In genomic region chr4:16969696-16970135, GRCh38 we compare ENCODE assay signal across 18 cellular contexts.
A peak's percentile ranks its signal among the peaks of the same experiment; 100 is the strongest.
DNase-seq lines count a peak whose midpoint lies in the region; ATAC-seq, FAIRE-seq and TF ChIP-seq lines count a peak whose summit lies in the region.
"Had no signal": no experiment of that assay in that cellular context is flagged by ENCODE, and none has a peak within 500 bp of the region (broad histone marks: within the 10 kb centered on the region; RNA-seq: fewer than 3 reads in every experiment).

No MANE protein-coding gene starts in this region.

- H3K9me3 Mint-ChIP-seq in MCF 10A (ENCODE audit: unreplicated experiment), result no peaks in the 10 kb centered on the region
- H3K9me3 Mint-ChIP-seq: natural killer cell; T-helper 2 cell treated with Interferon-gamma antibody and Interleukin-4, amounts not matched to agents 5 μg/mL and 100 μg/mL, for 36 hours had no signal

- in situ Hi-C loops in mammary epithelial cell (cut with MboI; ENCODE audit: low sequenced_read_pairs in 2 of 2), result no loop called here

- H3K36me3 Mint-ChIP-seq in MCF 10A (ENCODE audit: insufficient read depth, unreplicated experiment), result no peaks in the 10 kb centered on the region
- H3K36me3 Mint-ChIP-seq: natural killer cell had no signal

- DNase-seq in MCF 10A (ENCODE audit: unreplicated experiment) (peak; percentile 92), mammary epithelial cell (no peak), H1 (ENCODE audit: low read depth in 1 of 2, low spot score in 2 of 2) (no peak), lung microvascular endothelial cell (ENCODE audit: low read depth in 2 of 2) (peak; percentile 44 to 70), aorta (peak in 1 of 2 donors; percentile 47), NCI-H1417 (lab: John Stamatoyannopoulos, UW) (no peak)
- DNase-seq: activated CD8-positive, alpha-beta T cell treated with anti-CD3 and anti-CD28 coated beads, Interleukin-2, amount 10 ng/mL, durations not matched to agents 7 days and 5 days; activated gamma-delta T cell; cerebellar nuclear complex; natural killer cell; NCI-H1092 treated with DMSO at 0.1 percent for 48 hours; NCI-H510A; RPMI8226 had no signal

- TF ChIP-seq RAD21 in H1 (IDR thresholded peaks at IDR 0.05 in 1 of 2, conservative IDR thresholded peaks at IDR 0.05 in 1 of 2; ENCODE audit: low read depth in 2 of 2, low read length in 2 of 2), result no peak

- no peak for FAIRE-seq in H1 (lab: Jason Lieb, UNC)

- H3K27ac ChIP-seq in mammary epithelial cell (ENCODE audit: insufficient read depth, low read depth, low read length), result no peak overlapping the region
- no peak overlapping the region for H3K27ac ChIP-seq in H1 (ENCODE audit: low read depth, low read length)
- H3K27ac ChIP-seq in aorta (ENCODE audit: low read depth in 1 of 2, low read length in 2 of 2), result no peak overlapping the region
- H3K27ac ChIP-seq: 22Rv1, skin epidermis had no signal

- no peak overlapping the region for H3K27ac Mint-ChIP-seq in MCF 10A (ENCODE audit: low read depth, unreplicated experiment)
- H3K27ac Mint-ChIP-seq: activated CD8-positive, alpha-beta T cell treated with anti-CD3 and anti-CD28 coated beads, Interleukin-2, amount 10 ng/mL, durations not matched to agents 7 days and 5 days; natural killer cell; T-helper 2 cell treated with Interferon-gamma antibody and Interleukin-4, amounts not matched to agents 5 μg/mL and 100 μg/mL, for 36 hours had no signal

- no peak overlapping the region for H2BK120ac ChIP-seq in H1 (replicated peaks; ENCODE audit: low read depth, low read length)

- 0 out of 2 replicates have a peak overlapping the region, but pooled peaks have one; percentile 15 for H2BK5ac ChIP-seq in H1 (ENCODE audit: low read depth, low read length)

- H3K4me3 ChIP-seq in mammary epithelial cell (replicated peaks in 1 of 3; ENCODE audit: insufficient read depth in 1 of 3, low read depth in 2 of 3, low read length in 3 of 3) (no peak overlapping the region), H1 (ENCODE audit: extremely low read depth in 1 of 4, insufficient read depth in 2 of 4, low read depth in 3 of 4, low read length in 4 of 4) (no peak overlapping the region), aorta (ENCODE audit: low read length in 2 of 2) (no peak overlapping the region)
- H3K4me3 ChIP-seq: skin epidermis had no signal

- H3K79me1 ChIP-seq in H1 (ENCODE audit: low read depth, low read length), result no peaks in the 10 kb centered on the region

- no peak overlapping the region for H3K18ac ChIP-seq in H1 (ENCODE audit: extremely low read depth, low read length)

- H3K36me3 ChIP-seq in mammary epithelial cell (ENCODE audit: insufficient read depth, low read length) (no peaks in the 10 kb centered on the region), H1 (ENCODE audit: control insufficient read depth in 2 of 4, insufficient read depth in 4 of 4, low read length in 3 of 4) (no peaks in the 10 kb centered on the region), aorta (ENCODE audit: control insufficient read depth in 1 of 2, insufficient read depth in 2 of 2, low read length in 1 of 2) (no peaks in the 10 kb centered on the region)

- WGBS in mammary epithelial cell (ENCODE audit: low coverage, missing lambda C conversion rate), result 53% methylated on average over 8 of the region's 8 CpGs
- WGBS in H1 (ENCODE audit: extremely low coverage in 1 of 2, insufficient coverage in 1 of 2, insufficient read length in 1 of 2, insufficient replicate concordance in 2 of 2, low coverage in 1 of 2, low lambda C conversion rate in 2 of 2, missing lambda C conversion rate in 1 of 2), 2 experiments, result 92% methylated on average over 8 of the region's 8 CpGs; no CpG with 5 or more reads in 1 of the 2 experiments
- WGBS in aorta, 2 donors, result 75 to 81% methylated on average over 8 of the region's 8 CpGs

- BruUV-seq in MCF 10A (replicated peaks; lab: Mats Ljungman, UMichigan), result no TSS peak
- no TSS peak for BruUV-seq in mammary epithelial cell (replicated peaks; lab: Mats Ljungman, UMichigan)

- no peak overlapping the region; the same call in 1 of the 2 replicates for H2BK15ac ChIP-seq in H1 (ENCODE audit: low read length)

- POLR2A ChIA-PET in MCF 10A (lab: Yijun Ruan, JAX) (no interaction called here), H1 (lab: Charles Lee; ENCODE audit: partially characterized antibody) (no interaction called here)

- no peak overlapping the region for H3K4me2 ChIP-seq in mammary epithelial cell (ENCODE audit: insufficient read depth, low read depth, low read length)
- no peak overlapping the region for H3K4me2 ChIP-seq in H1 (ENCODE audit: insufficient read depth in 1 of 2, low read depth in 2 of 2, low read length in 2 of 2)

- no peak overlapping the region for H3K56ac ChIP-seq in H1 (replicated peaks; ENCODE audit: insufficient read length, low read depth, low read length)

- H2BK20ac ChIP-seq in H1 (ENCODE audit: low read length), result no peak overlapping the region; the same call in 1 of the 2 replicates

- H3K9me3 ChIP-seq in mammary epithelial cell (replicated peaks; ENCODE audit: insufficient read depth, low read length) (no peaks in the 10 kb centered on the region), H1 (ENCODE audit: insufficient read depth in 2 of 2, low read depth in 1 of 2, low read length in 1 of 2) (no peaks in the 10 kb centered on the region), aorta (ENCODE audit: control insufficient read depth, low read length) (no peaks in the 10 kb centered on the region)

- peak overlapping the region; percentile 60; the same call in 1 of the 2 replicates for H2BK12ac ChIP-seq in H1 (ENCODE audit: low read depth, low read length)

- H3K23me2 ChIP-seq in H1 (ENCODE audit: low read depth, low read length), result no peaks in the 10 kb centered on the region

- H3K4me1 ChIP-seq in mammary epithelial cell (ENCODE audit: insufficient read depth, low read length), result no peaks in the 10 kb centered on the region
- H3K4me1 ChIP-seq in H1 (replicated peaks in 1 of 4; ENCODE audit: control insufficient read depth in 3 of 4, insufficient read depth in 4 of 4, low read length in 3 of 4), result peaks cover 0 to 4% (median 0%) of the 10 kb centered on the region in 4 experiments; a peak in 1 of 7 replicates
- peaks cover 1 to 2% of the 10 kb centered on the region in 2 donors for H3K4me1 ChIP-seq in aorta (ENCODE audit: control insufficient read depth in 1 of 2, insufficient read depth in 2 of 2, low read length in 2 of 2)

- dilution Hi-C loops in mammary epithelial cell (cut with HindIII; ENCODE audit: low sequenced_read_pairs), result loop anchor here (5.0 kb wide), 1 partner anchor 93 kb away; no protein-coding TSS in a partner anchor

- intact Hi-C loops in MCF 10A (cut with micrococcal nuclease), result no loop called here
- intact Hi-C loops in mammary epithelial cell (cut with micrococcal nuclease), result no loop called here
- intact Hi-C loops in aorta (cut with DNase I), result no loop called here

- H3K23ac ChIP-seq in H1 (ENCODE audit: insufficient read length), result no peak overlapping the region

- peaks cover 7% of the 10 kb centered on the region for H3K4me1 Mint-ChIP-seq in MCF 10A (ENCODE audit: insufficient read depth, unreplicated experiment)
- H3K4me1 Mint-ChIP-seq: natural killer cell had no signal

- H3K9ac ChIP-seq in mammary epithelial cell (ENCODE audit: insufficient read depth, low read length) (no peak overlapping the region), H1 (replicated peaks in 1 of 4; ENCODE audit: extremely low read depth in 1 of 4, low read depth in 3 of 4, low read length in 3 of 4) (no peak overlapping the region)

- no peak overlapping the region for H3K4me3 Mint-ChIP-seq in MCF 10A (ENCODE audit: unreplicated experiment)
- H3K4me3 Mint-ChIP-seq: activated CD8-positive, alpha-beta T cell treated with anti-CD3 and anti-CD28 coated beads, Interleukin-2, amount 10 ng/mL, durations not matched to agents 7 days and 5 days; natural killer cell; T-helper 2 cell treated with Interferon-gamma antibody and Interleukin-4, amounts not matched to agents 5 μg/mL and 100 μg/mL, for 36 hours had no signal

- no peak for TF ChIP-seq POLR2A in H1 (IDR thresholded peaks at IDR 0.05; ENCODE audit: control extremely low read depth in 1 of 2, low read depth in 2 of 2, low read length in 2 of 2)

- H3K27me3 Mint-ChIP-seq in MCF 10A (ENCODE audit: insufficient read depth, unreplicated experiment), result no peaks in the 10 kb centered on the region

- H4K8ac ChIP-seq in H1 (ENCODE audit: extremely low read depth, insufficient read depth, low read length), result no peak overlapping the region

- H3K27me3 ChIP-seq in mammary epithelial cell (ENCODE audit: insufficient read depth, low read length) (no peaks in the 10 kb centered on the region), H1 (replicated peaks in 1 of 4; ENCODE audit: control insufficient read depth in 3 of 4, extremely low read depth in 1 of 4, insufficient read depth in 3 of 4, low read length in 3 of 4) (no peaks in the 10 kb centered on the region), aorta (ENCODE audit: control insufficient read depth in 1 of 2, insufficient read depth in 2 of 2, low read length in 1 of 2) (no peaks in the 10 kb centered on the region)

- no peak overlapping the region for H3K4ac ChIP-seq in H1 (replicated peaks; ENCODE audit: insufficient read length, low read depth, low read length)

- H4K5ac ChIP-seq in H1 (ENCODE audit: insufficient read length, low read depth, low read length), result no peak overlapping the region

- H3K79me2 ChIP-seq in mammary epithelial cell (ENCODE audit: insufficient read depth, low read length) (no peaks in the 10 kb centered on the region), H1 (ENCODE audit: control insufficient read depth in 1 of 2, insufficient read depth in 2 of 2, low read length in 2 of 2) (no peaks in the 10 kb centered on the region)

- H2AK5ac ChIP-seq in H1 (ENCODE audit: low read depth, low read length), result peak overlapping the region; percentile 7; the same call in 1 of the 2 replicates

- H4K91ac ChIP-seq in H1 (replicated peaks; ENCODE audit: insufficient read length, low read length), result no peak overlapping the region

- CTCF ChIA-PET in MCF 10A (lab: Yijun Ruan, JAX), result interaction anchor here (0.9 kb wide), 1 partner anchor 503 kb away, joined by 3 read pairs; no protein-coding TSS in a partner anchor
- CTCF ChIA-PET in mammary epithelial cell (lab: Charles Lee; ENCODE audit: low non-redundant PET), result no interaction called here
- CTCF ChIA-PET in H1 (lab: Charles Lee; ENCODE audit: partially characterized antibody), result interaction anchor here (1.4 kb wide), 2 partner anchors 10 to 142 kb away, joined by 3 to 6 read pairs; no protein-coding TSS in a partner anchor

- ATAC-seq in aorta (ENCODE audit: low FRiP score) (peak; percentile 43), GM21381 (IDR thresholded peaks at IDR 0.05; ENCODE audit: unreplicated experiment) (no peak), HG02588 (IDR thresholded peaks at IDR 0.05; ENCODE audit: unreplicated experiment) (no peak)
- ATAC-seq: activated CD8-positive, alpha-beta T cell treated with anti-CD3 and anti-CD28 coated beads, Interleukin-2, amount 10 ng/mL, durations not matched to agents 7 days and 5 days; natural killer cell had no signal

- H2AFZ ChIP-seq in mammary epithelial cell (ENCODE audit: low read depth, low read length) (no peak overlapping the region), H1 (ENCODE audit: low read length) (0 out of 2 replicates have a peak overlapping the region, but pooled peaks have one; percentile 17)

- TF ChIP-seq EP300 in H1 (IDR thresholded peaks at IDR 0.05; ENCODE audit: borderline replicate concordance in 1 of 2, low read depth in 2 of 2, low read length in 2 of 2), result no peak

- H4K20me1 ChIP-seq in mammary epithelial cell (ENCODE audit: insufficient read depth, low read length) (no peaks in the 10 kb centered on the region), H1 (replicated peaks in 1 of 2; ENCODE audit: control insufficient read depth in 1 of 2, insufficient read depth in 2 of 2, low read length in 2 of 2) (no peaks in the 10 kb centered on the region)

- TF ChIP-seq CTCF in MCF 10A (IDR thresholded peaks at IDR 0.05; ENCODE audit: unreplicated experiment), result no peak
- TF ChIP-seq CTCF in mammary epithelial cell (conservative IDR thresholded peaks at IDR 0.05 in 1 of 2, IDR thresholded peaks at IDR 0.05 in 1 of 2; ENCODE audit: extremely low read depth in 1 of 2, insufficient read depth in 1 of 2, low read depth in 1 of 2, low read length in 2 of 2), result no peak
- TF ChIP-seq CTCF in H1 (IDR thresholded peaks at IDR 0.05; ENCODE audit: control extremely low read depth in 1 of 3, insufficient read depth in 1 of 3, low read depth in 1 of 3, low read length in 3 of 3), result no peak

- no peak overlapping the region for H3K14ac ChIP-seq in H1 (ENCODE audit: insufficient read length)

Comparison
In these comparisons a context has a peak if more than half of its experiments do, and no peak if none do; other contexts are left out.
1. DNase-seq: peak in MCF 10A (single experiment) and lung microvascular endothelial cell (2 of 2); none in mammary epithelial cell (single experiment), H1 (0 of 2) and NCI-H1417 (0 of 3).